Comparison of ENCODE assay signal across 1 cellular context in the genomic region with DNA sequence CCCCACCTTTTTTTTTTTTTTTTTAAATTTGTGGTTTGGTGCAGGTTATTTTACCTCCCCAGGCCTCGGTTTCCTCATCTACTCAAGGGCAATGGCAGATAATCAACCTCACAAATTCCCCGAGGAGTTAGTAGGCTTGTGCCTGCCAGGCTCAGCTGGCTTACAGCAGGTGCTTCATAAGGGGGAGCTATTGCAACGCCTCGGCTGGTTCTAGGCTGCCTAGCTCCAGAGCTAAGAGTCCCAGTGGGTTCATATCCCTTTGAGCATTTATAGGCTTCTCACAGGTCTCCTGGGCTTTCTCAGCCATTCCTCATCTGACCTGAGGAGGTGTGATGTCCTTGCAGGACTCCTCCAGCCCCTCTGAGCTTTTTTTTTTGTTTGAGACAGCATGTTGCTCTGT.
TF ChIP-seq lines count a peak whose summit lies in the region.

No MANE protein-coding gene starts in this region.

TF ChIP-seq in H1, 55 proteins besides CTCF, POLR2A, EP300 and RAD21:
- TF ChIP-seq RFX5 (IDR thresholded peaks at IDR 0.05; ENCODE audit: borderline replicate concordance, low read depth, low read length) (no peak), CREB1 (IDR thresholded peaks at IDR 0.05) (no peak), HDAC6 (IDR thresholded peaks at IDR 0.05; ENCODE audit: low read depth, low read length) (no peak), SP1 (IDR thresholded peaks at IDR 0.05; ENCODE audit: low read depth, low read length) (no peak), TBP (IDR thresholded peaks at IDR 0.05; ENCODE audit: low read depth, low read length) (no peak)
- TF ChIP-seq, protein P1, sequence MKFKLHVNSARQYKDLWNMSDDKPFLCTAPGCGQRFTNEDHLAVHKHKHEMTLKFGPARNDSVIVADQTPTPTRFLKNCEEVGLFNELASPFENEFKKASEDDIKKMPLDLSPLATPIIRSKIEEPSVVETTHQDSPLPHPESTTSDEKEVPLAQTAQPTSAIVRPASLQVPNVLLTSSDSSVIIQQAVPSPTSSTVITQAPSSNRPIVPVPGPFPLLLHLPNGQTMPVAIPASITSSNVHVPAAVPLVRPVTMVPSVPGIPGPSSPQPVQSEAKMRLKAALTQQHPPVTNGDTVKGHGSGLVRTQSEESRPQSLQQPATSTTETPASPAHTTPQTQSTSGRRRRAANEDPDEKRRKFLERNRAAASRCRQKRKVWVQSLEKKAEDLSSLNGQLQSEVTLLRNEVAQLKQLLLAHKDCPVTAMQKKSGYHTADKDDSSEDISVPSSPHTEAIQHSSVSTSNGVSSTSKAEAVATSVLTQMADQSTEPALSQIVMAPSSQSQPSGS (IDR thresholded peaks at IDR 0.05; ENCODE audit: low read length), result no peak
